Comparison of ENCODE assay signal across 9 cellular contexts in the genomic region with DNA sequence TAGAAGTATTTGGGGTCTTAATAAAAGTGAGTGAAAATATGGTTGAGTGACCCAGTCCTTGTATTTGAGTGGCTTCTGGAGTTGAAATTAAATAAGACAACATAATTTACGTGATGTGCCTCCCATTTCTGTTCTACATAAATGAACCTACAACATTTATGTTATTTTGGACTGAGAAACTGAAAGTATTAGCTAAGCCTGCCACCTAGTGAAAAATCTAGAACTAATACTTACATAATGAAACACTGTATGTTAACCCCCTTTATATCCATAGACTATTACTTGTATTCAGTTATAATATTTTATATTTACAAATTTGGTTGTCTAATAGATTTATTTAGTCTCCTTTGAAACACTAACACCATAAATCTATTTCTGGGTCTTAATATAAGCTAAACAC.
DNase-seq lines count a peak whose midpoint lies in the region; ATAC-seq and TF ChIP-seq lines count a peak whose summit lies in the region.
"Had no signal": no experiment of that assay in that cellular context is flagged by ENCODE, and none has a peak within 500 bp of the region (broad histone marks: within the 10 kb centered on the region; RNA-seq: fewer than 3 reads in every experiment).

No MANE protein-coding gene starts in this region.

- no peaks in the 10 kb centered on the region for H3K36me3 Mint-ChIP-seq in Caco-2 (ENCODE audit: insufficient read depth, unreplicated experiment)

- TF ChIP-seq CTCF in vagina (IDR thresholded peaks at IDR 0.05), result no peak
- TF ChIP-seq CTCF in Caco-2 (IDR thresholded peaks at IDR 0.05; ENCODE audit: insufficient read depth in 1 of 2, low read depth in 1 of 2, low read length in 1 of 2, severe bottlenecking in 1 of 2, unreplicated experiment in 1 of 2), result peak in 1 of 2 experiments; percentile 11
- no peak for TF ChIP-seq CTCF in coronary artery (IDR thresholded peaks at IDR 0.05)

- intact Hi-C loops in vagina (cut with DNase I) (no loop called here), Caco-2 (cut with micrococcal nuclease; ENCODE audit: unreplicated experiment) (loop anchor here (1.0 to 2.0 kb wide), 2 partner anchors 161 to 413 kb away; no protein-coding TSS in a partner anchor)

- no peak for ATAC-seq in GM18502 (IDR thresholded peaks at IDR 0.05; ENCODE audit: poor library complexity, unreplicated experiment)

- H3K4me1 ChIP-seq in vagina (no peaks in the 10 kb centered on the region), Caco-2 (no peaks in the 10 kb centered on the region)
- H3K4me1 ChIP-seq: right lobe of liver had no signal

- in situ Hi-C loops in SK-MEL-5 (cut with HindIII; ENCODE audit: low pct_unique_long_range_greater_than_20kb, low sequenced_read_pairs), result no loop called here

- H3K27me3 Mint-ChIP-seq in Caco-2 (ENCODE audit: insufficient read depth, unreplicated experiment), result peaks cover 3% of the 10 kb centered on the region

- no TSS peak for BruUV-seq in Caco-2 (replicated peaks; lab: Mats Ljungman, UMichigan)

- no peak overlapping the region for H3K4me3 Mint-ChIP-seq in Caco-2 (ENCODE audit: unreplicated experiment)

- CTCF ChIA-PET in Caco-2 (lab: Charles Lee), result interaction anchor here (1.4 kb wide), 1 partner anchor 161 kb away, joined by 5 read pairs; no protein-coding TSS in a partner anchor

- H3K9me3 ChIP-seq in vagina (no peaks in the 10 kb centered on the region), Caco-2 (no peaks in the 10 kb centered on the region)
- H3K9me3 ChIP-seq: right lobe of liver had no signal

- H3K27me3 ChIP-seq in vagina, result no peaks in the 10 kb centered on the region
- H3K27me3 ChIP-seq in Caco-2 (replicated peaks; ENCODE audit: control insufficient read depth, insufficient read depth, low read length), result no peaks in the 10 kb centered on the region
- H3K27me3 ChIP-seq: right lobe of liver had no signal

- DNase-seq in GM03348 (ENCODE audit: low spot score) (peak; percentile 12), HT-29 (ENCODE audit: low spot score) (peak; percentile 83), SK-MEL-5 (ENCODE audit: low read depth, low spot score) (peak; percentile 55), left kidney (ENCODE audit: low read depth, low spot score) (peak; percentile 49), vagina (ENCODE audit: extremely low spot score in 2 of 2) (no peak), Caco-2 (no peak), coronary artery (ENCODE audit: low spot score) (no peak)
- DNase-seq: right lobe of liver had no signal

- H3K4me1 Mint-ChIP-seq in Caco-2 (ENCODE audit: low read depth, unreplicated experiment), result no peaks in the 10 kb centered on the region

- no peak for TF ChIP-seq POLR2A in vagina (IDR thresholded peaks at IDR 0.05)

- no peaks in the 10 kb centered on the region for H3K9me3 Mint-ChIP-seq in Caco-2 (ENCODE audit: unreplicated experiment)

- no peak overlapping the region for H3K27ac Mint-ChIP-seq in Caco-2 (ENCODE audit: unreplicated experiment)

- POLR2A ChIA-PET in Caco-2 (lab: Charles Lee), result no interaction called here

- H3K36me3 ChIP-seq in vagina, result no peaks in the 10 kb centered on the region
- H3K36me3 ChIP-seq in Caco-2 (ENCODE audit: control insufficient read depth, insufficient read depth, low read length), result no peaks in the 10 kb centered on the region
- H3K36me3 ChIP-seq: right lobe of liver had no signal

- H3K27ac ChIP-seq in vagina, result no peak overlapping the region
- no peak overlapping the region for H3K27ac ChIP-seq in coronary artery
- H3K27ac ChIP-seq: right lobe of liver had no signal

- H3K4me3 ChIP-seq in vagina (no peak overlapping the region), Caco-2 (ENCODE audit: low read depth, low read length) (no peak overlapping the region), coronary artery (no peak overlapping the region)
- H3K4me3 ChIP-seq: right lobe of liver had no signal

Comparison
In these comparisons a context has a peak if more than half of its experiments do, and no peak if none do; other contexts are left out.
1. DNase-seq: peak in GM03348 (single experiment), HT-29 (single experiment), SK-MEL-5 (single experiment) and left kidney (single experiment); none in vagina (0 of 2), Caco-2 (0 of 2) and coronary artery (single experiment).